Comparison of ENCODE assay signal across 11 cellular contexts in the genomic region with DNA sequence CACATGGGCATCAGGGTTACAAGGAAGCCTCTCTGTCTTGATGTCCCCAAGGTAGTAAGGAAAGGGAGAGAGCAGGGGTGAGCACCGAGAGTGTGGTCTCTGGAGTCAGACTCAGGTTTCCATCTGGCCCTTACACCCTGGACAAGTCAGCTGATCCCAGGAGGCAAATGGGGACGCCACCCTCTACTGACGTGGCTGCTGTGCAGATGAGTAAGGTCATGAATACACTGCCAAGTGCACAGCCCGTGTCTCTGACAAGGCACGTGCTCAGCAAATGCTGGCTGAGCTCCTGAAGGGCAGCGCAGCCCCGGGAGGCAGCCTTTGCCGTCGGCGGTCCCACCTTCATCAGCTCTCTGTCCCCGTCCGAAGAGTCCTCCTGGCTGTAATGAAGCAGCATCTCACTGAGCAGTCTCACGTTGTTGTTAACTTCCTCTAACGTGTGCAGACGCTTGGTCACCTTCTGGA. TPM values are rescaled to one million over a fixed set of nuclear protein-coding genes. Genes with fewer than 3 reads are reported as not detected.
DNase-seq lines count a peak whose midpoint lies in the region; ATAC-seq lines count a peak whose summit lies in the region.
"Had no signal": no experiment of that assay in that cellular context is flagged by ENCODE, and none has a peak within 500 bp of the region (broad histone marks: within the 10 kb centered on the region; RNA-seq: fewer than 3 reads in every experiment).

No MANE protein-coding gene starts in this region.

- no peaks in the 10 kb centered on the region for H3K9me3 Mint-ChIP-seq in activated naive CD4-positive, alpha-beta T cell treated with anti-CD3 and anti-CD28 coated beads for 36 hours
- H3K9me3 Mint-ChIP-seq in effector memory CD8-positive, alpha-beta T cell = no peaks in the 10 kb centered on the region
- H3K9me3 Mint-ChIP-seq in stimulated activated naive CD8-positive, alpha-beta T cell treated with anti-CD3 and anti-CD28 coated beads, Interleukin-15, amount 100 ng/mL, for 72 hours = no peaks in the 10 kb centered on the region

- H3K36me3 Mint-ChIP-seq in activated naive CD4-positive, alpha-beta T cell treated with anti-CD3 and anti-CD28 coated beads for 36 hours (ENCODE audit: low read depth) = peaks cover 30% of the 10 kb centered on the region
- H3K36me3 Mint-ChIP-seq in effector memory CD8-positive, alpha-beta T cell (ENCODE audit: insufficient read depth) = peaks cover 62% of the 10 kb centered on the region

- H3K27ac Mint-ChIP-seq in activated naive CD4-positive, alpha-beta T cell treated with anti-CD3 and anti-CD28 coated beads for 36 hours = peak overlapping the region; percentile 75
- H3K27ac Mint-ChIP-seq in effector memory CD8-positive, alpha-beta T cell = peak overlapping the region; percentile 93 to 94
- peak overlapping the region in 1 of 2 donors; percentile 92 for H3K27ac Mint-ChIP-seq in stimulated activated naive CD8-positive, alpha-beta T cell treated with anti-CD3 and anti-CD28 coated beads, Interleukin-15, amount 100 ng/mL, for 72 hours

- no peaks in the 10 kb centered on the region for H3K27me3 Mint-ChIP-seq in activated naive CD4-positive, alpha-beta T cell treated with anti-CD3 and anti-CD28 coated beads for 36 hours (ENCODE audit: low read depth)
- no peaks in the 10 kb centered on the region for H3K27me3 Mint-ChIP-seq in effector memory CD8-positive, alpha-beta T cell
- no peaks in the 10 kb centered on the region for H3K27me3 Mint-ChIP-seq in stimulated activated naive CD8-positive, alpha-beta T cell treated with anti-CD3 and anti-CD28 coated beads, Interleukin-15, amount 100 ng/mL, for 72 hours

- no peak overlapping the region for H3K4me3 Mint-ChIP-seq in activated naive CD4-positive, alpha-beta T cell treated with anti-CD3 and anti-CD28 coated beads for 36 hours
- H3K4me3 Mint-ChIP-seq in effector memory CD8-positive, alpha-beta T cell = peak overlapping the region; percentile 69 to 74
- peak overlapping the region; percentile 2 to 61 for H3K4me3 Mint-ChIP-seq in stimulated activated naive CD8-positive, alpha-beta T cell treated with anti-CD3 and anti-CD28 coated beads, Interleukin-15, amount 100 ng/mL, for 72 hours

- no peak for DNase-seq in activated naive CD4-positive, alpha-beta T cell treated with anti-CD3 and anti-CD28 coated beads for 36 hours
- DNase-seq in activated naive CD4-positive, alpha-beta T cell (lab: John Stamatoyannopoulos, UW) = no peak
- DNase-seq in T-helper 9 cell = peak; percentile 16
- DNase-seq in effector memory CD8-positive, alpha-beta T cell = no peak
- no peak for DNase-seq in stimulated activated naive CD8-positive, alpha-beta T cell treated with anti-CD3 and anti-CD28 coated beads, Interleukin-15, amount 100 ng/mL, for 72 hours
- DNase-seq in DMS53 (lab: John Stamatoyannopoulos, UW) = no peak
- no peak for DNase-seq in SIG-M5 treated with dmso at 0.1 percent for 504 hours (lab: John Stamatoyannopoulos, UW; ENCODE audit: unreplicated experiment)
- DNase-seq: dermis blood vessel endothelial cell, NCI-H2171 treated with DMSO at 0.1 percent for 48 hours, SIG-M5 had no signal

- H3K4me1 Mint-ChIP-seq in activated naive CD4-positive, alpha-beta T cell treated with anti-CD3 and anti-CD28 coated beads for 36 hours (ENCODE audit: low read depth) = peaks cover 55% of the 10 kb centered on the region
- H3K4me1 Mint-ChIP-seq in effector memory CD8-positive, alpha-beta T cell (ENCODE audit: low read depth in 2 of 2) = peaks cover 35 to 43% of the 10 kb centered on the region in 2 donors
- H3K4me1 Mint-ChIP-seq in stimulated activated naive CD8-positive, alpha-beta T cell treated with anti-CD3 and anti-CD28 coated beads, Interleukin-15, amount 100 ng/mL, for 72 hours = peaks cover 80% of the 10 kb centered on the region

- ATAC-seq in effector memory CD8-positive, alpha-beta T cell (replicated peaks) = peak; percentile 15
- no peak for ATAC-seq in stimulated activated naive CD8-positive, alpha-beta T cell treated with anti-CD3 and anti-CD28 coated beads, Interleukin-15, amount 100 ng/mL, for 72 hours
- ATAC-seq in HG03039 (IDR thresholded peaks at IDR 0.05; ENCODE audit: unreplicated experiment) = no peak

- CTCF ChIA-PET in activated naive CD4-positive, alpha-beta T cell treated with anti-CD3 and anti-CD28 coated beads for 36 hours (lab: Charles Lee) = interaction anchor here (1.5 to 6.1 kb wide), 6 partner anchors 7 to 128 kb away, joined by 7 to 41 read pairs (median 37); partner anchors contain the start of genes GGA3, MIF4GD and MRPS7

- intact Hi-C loops in activated naive CD4-positive, alpha-beta T cell treated with anti-CD3 and anti-CD28 coated beads for 36 hours (cut with micrococcal nuclease) = no loop called here

RNA-seq across cellular contexts. Expression of gene GGA3, which starts 19.4 kb away (rescaled TPM):
- total RNA-seq in activated naive CD4-positive, alpha-beta T cell treated with anti-CD3 and anti-CD28 coated beads for 36 hours = 10 to 100 TPM; 65.7 to 66.1 TPM

RNA-seq across cellular contexts. Expression of gene MRPS7, which starts 19.7 kb away (rescaled TPM):
- total RNA-seq in activated naive CD4-positive, alpha-beta T cell treated with anti-CD3 and anti-CD28 coated beads for 36 hours = 10 to 100 TPM; 73.3 to 78.3 TPM

RNA-seq across cellular contexts. Expression of gene MIF4GD, which starts 29.0 kb away (rescaled TPM):
- total RNA-seq in activated naive CD4-positive, alpha-beta T cell treated with anti-CD3 and anti-CD28 coated beads for 36 hours = 10 to 100 TPM; 43.4 to 45.3 TPM

RNA-seq across cellular contexts. Expression of gene NUP85, which starts 36.5 kb away (rescaled TPM):
- 100 to 1,000 TPM; 112 to 116 TPM for total RNA-seq in activated naive CD4-positive, alpha-beta T cell treated with anti-CD3 and anti-CD28 coated beads for 36 hours

RNA-seq across cellular contexts. Expression of gene SLC25A19, which starts 47.2 kb away (rescaled TPM):
- total RNA-seq in activated naive CD4-positive, alpha-beta T cell treated with anti-CD3 and anti-CD28 coated beads for 36 hours = 10 to 100 TPM; 47.5 to 48.4 TPM
